In the genomic region with DNA sequence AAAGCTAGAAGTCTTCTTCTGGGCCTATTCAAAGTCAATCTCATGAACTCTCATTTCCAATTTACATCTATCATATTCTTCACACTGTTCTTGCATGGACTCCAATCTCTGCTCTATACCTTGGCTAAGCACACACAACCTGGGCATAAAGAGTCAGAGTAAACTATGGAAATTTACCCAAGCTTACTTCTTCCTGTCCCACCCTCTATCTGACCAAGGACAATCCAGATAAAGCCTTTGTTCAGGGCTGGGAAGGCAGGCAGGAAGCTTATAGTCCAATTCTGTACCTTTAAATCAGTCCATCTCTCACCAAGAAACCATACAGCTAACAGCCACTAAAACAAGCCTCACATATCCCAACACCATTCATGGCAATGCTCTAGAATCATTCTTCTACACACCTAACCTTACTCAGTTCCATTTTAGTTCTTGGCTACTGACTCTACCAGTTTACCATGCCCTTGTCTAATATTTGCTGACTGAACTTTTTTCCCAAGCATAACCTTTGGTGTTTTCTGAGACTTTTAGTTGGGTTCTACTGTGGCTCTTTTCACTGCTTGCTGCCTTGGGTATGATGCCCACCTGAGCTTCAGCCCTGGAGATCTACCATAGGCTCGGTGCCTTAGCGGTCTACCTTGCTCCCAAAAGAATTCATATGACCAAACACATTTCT, we compare ENCODE assay signal across 2 cellular contexts.
A peak's percentile ranks its signal among the peaks of the same experiment; 100 is the strongest.
TF ChIP-seq lines count a peak whose summit lies in the region.

No MANE protein-coding gene starts in this region.

TF ChIP-seq in A549, 52 proteins besides CTCF, POLR2A, EP300 and RAD21 (continued from another document):
- TF ChIP-seq ESRRA (IDR thresholded peaks at IDR 0.05; ENCODE audit: borderline replicate concordance, low read length), result no peak
TF ChIP-seq in A549: peak in this region for 1.

TF ChIP-seq in K562, 482 proteins besides CTCF, POLR2A, EP300 and RAD21 (continued from another document):
- TF ChIP-seq MAFG (tag; conservative IDR thresholded peaks at IDR 0.05), result peak; percentile 56; the same call in 1 of the 2 replicates
- TF ChIP-seq ERF (CRISPR knock-in tag; IDR thresholded peaks at IDR 0.05), result no peak
- no peak for TF ChIP-seq KHSRP (IDR thresholded peaks at IDR 0.05)
- TF ChIP-seq MAFF (IDR thresholded peaks at IDR 0.05; ENCODE audit: low read length), result peak; percentile 43; the same call in 1 of the 2 replicates
- peak; percentile 82 for TF ChIP-seq C11orf30 (IDR thresholded peaks at IDR 0.05; ENCODE audit: low read depth)
TF ChIP-seq in K562: peak in this region for 5.
